In the genomic region with DNA sequence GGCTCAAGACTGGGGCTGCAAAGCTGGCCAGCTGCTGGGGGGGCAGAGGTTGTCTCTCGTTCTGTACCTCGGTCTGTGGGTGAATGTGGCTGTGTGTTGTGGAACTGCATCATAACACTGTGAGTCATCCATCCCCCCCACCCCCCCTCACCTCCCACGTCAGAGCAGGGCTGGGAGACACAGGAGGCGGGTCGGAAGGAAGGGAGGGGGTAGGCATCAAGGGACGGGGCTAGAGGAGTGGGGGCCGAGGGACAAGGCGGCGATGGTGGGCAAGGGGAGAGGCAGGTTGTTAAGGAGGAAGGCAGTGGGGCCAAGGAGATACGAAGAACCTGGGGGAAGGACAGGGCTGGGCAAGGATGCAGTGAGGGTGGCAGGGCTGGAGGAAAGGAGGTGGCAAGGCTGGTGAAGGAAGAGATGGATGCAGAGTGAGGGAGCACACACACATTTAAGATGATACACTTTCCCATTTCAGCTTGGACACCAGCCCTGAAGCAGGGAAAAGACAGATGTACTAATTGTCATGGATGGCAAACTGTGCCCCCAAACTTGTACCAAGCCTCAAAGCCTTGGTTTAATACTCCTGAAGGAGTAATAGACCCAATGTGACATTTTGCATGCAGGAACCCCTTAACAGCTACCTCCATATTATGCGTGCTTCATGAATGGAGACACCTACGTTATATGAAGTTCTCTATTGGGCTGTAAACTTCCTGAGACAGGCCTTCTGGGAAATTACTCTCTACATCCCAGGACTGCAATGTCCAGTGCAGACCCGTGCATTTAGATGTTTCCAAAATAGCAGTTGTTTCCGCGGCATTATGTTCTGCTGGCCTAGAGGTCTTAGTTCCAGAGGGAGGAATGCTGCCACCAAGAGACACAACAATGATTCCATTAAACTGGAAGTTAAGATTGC, we compare ENCODE assay signal across 1 cellular context.
TF ChIP-seq lines count a peak whose summit lies in the region.

A gene with protein sequence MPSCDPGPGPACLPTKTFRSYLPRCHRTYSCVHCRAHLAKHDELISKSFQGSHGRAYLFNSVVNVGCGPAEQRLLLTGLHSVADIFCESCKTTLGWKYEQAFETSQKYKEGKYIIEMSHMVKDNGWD (minus strand): TSS at position 87 of the 913 bp plus-strand sequence. CDS start 2,805 bp downstream, outside the sequence.

TF ChIP-seq in WTC11, 78 proteins besides CTCF, POLR2A, EP300 and RAD21 (continued from another document and continues in another):
- TF ChIP-seq, protein P1, sequence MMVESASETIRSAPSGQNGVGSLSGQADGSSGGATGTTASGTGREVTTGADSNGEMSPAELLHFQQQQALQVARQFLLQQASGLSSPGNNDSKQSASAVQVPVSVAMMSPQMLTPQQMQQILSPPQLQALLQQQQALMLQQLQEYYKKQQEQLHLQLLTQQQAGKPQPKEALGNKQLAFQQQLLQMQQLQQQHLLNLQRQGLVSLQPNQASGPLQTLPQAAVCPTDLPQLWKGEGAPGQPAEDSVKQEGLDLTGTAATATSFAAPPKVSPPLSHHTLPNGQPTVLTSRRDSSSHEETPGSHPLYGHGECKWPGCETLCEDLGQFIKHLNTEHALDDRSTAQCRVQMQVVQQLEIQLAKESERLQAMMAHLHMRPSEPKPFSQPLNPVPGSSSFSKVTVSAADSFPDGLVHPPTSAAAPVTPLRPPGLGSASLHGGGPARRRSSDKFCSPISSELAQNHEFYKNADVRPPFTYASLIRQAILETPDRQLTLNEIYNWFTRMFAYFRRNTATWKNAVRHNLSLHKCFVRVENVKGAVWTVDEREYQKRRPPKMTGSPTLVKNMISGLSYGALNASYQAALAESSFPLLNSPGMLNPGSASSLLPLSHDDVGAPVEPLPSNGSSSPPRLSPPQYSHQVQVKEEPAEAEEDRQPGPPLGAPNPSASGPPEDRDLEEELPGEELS (CRISPR knock-in tag; IDR thresholded peaks at IDR 0.05), result no peak
- no peak for TF ChIP-seq JUN (CRISPR knock-in tag; IDR thresholded peaks at IDR 0.05)
- no peak for TF ChIP-seq NFYB (CRISPR knock-in tag; conservative IDR thresholded peaks at IDR 0.05; ENCODE audit: low read depth)
- TF ChIP-seq, protein P2, sequence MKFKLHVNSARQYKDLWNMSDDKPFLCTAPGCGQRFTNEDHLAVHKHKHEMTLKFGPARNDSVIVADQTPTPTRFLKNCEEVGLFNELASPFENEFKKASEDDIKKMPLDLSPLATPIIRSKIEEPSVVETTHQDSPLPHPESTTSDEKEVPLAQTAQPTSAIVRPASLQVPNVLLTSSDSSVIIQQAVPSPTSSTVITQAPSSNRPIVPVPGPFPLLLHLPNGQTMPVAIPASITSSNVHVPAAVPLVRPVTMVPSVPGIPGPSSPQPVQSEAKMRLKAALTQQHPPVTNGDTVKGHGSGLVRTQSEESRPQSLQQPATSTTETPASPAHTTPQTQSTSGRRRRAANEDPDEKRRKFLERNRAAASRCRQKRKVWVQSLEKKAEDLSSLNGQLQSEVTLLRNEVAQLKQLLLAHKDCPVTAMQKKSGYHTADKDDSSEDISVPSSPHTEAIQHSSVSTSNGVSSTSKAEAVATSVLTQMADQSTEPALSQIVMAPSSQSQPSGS (CRISPR knock-in tag; IDR thresholded peaks at IDR 0.05; ENCODE audit: borderline replicate concordance, low read depth), result no peak
- TF ChIP-seq, protein P3, sequence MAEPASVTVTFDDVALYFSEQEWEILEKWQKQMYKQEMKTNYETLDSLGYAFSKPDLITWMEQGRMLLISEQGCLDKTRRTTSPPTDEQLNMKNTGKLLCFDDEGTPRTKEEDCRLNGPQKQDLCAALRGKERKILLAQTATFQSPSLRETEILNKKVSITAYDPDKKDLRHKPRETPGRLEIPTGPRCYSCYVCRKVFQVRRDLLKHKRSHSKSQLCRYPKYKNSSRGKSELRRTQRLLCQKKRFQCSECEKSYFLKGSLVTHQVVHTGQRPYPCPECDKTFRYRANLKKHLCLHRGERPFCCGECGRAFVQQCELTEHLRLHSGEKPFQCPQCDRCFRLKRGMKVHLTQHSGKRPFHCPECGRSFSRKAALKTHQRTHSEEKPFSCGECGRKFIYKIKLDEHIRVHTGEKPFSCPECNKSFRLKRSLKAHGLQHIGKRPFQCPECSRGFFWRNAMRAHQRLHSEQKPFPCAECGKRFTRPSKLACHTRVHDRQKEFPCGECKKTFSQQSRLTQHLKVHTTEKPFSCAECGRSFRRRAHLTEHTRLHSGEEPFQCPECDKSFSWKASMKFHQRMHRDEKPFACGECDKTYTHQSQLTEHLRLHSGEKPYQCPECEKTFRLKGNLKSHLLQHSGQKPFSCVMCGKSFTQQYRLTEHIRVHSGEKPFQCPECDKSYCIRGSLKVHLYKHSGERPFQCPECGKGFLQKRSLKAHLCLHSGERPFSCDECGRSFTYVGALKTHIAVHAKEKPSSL (CRISPR knock-in tag; conservative IDR thresholded peaks at IDR 0.05), result peak; percentile 80
- TF ChIP-seq, protein P4, sequence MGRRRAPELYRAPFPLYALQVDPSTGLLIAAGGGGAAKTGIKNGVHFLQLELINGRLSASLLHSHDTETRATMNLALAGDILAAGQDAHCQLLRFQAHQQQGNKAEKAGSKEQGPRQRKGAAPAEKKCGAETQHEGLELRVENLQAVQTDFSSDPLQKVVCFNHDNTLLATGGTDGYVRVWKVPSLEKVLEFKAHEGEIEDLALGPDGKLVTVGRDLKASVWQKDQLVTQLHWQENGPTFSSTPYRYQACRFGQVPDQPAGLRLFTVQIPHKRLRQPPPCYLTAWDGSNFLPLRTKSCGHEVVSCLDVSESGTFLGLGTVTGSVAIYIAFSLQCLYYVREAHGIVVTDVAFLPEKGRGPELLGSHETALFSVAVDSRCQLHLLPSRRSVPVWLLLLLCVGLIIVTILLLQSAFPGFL (CRISPR knock-in tag; IDR thresholded peaks at IDR 0.05; ENCODE audit: borderline replicate concordance), result no peak
- no peak for TF ChIP-seq TCF7 (CRISPR knock-in tag; IDR thresholded peaks at IDR 0.05; ENCODE audit: low read depth)
- no peak for TF ChIP-seq ZBTB43 (CRISPR knock-in tag; IDR thresholded peaks at IDR 0.05)
- no peak; the same call in 1 of the 2 replicates for TF ChIP-seq IRF1 (CRISPR knock-in tag; IDR thresholded peaks at IDR 0.05)
- TF ChIP-seq TP53 (CRISPR knock-in tag; IDR thresholded peaks at IDR 0.05), result no peak
- 0 out of 2 replicates have a peak, but pooled peaks have one; percentile 13 for TF ChIP-seq ZNF219 (CRISPR knock-in tag; IDR thresholded peaks at IDR 0.05; ENCODE audit: borderline replicate concordance)
- TF ChIP-seq, protein P5, sequence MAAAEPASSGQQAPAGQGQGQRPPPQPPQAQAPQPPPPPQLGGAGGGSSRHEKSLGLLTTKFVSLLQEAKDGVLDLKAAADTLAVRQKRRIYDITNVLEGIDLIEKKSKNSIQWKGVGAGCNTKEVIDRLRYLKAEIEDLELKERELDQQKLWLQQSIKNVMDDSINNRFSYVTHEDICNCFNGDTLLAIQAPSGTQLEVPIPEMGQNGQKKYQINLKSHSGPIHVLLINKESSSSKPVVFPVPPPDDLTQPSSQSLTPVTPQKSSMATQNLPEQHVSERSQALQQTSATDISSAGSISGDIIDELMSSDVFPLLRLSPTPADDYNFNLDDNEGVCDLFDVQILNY (CRISPR knock-in tag; IDR thresholded peaks at IDR 0.05), result no peak
- peak; percentile 68 for TF ChIP-seq JAZF1 (CRISPR knock-in tag; IDR thresholded peaks at IDR 0.05)
- TF ChIP-seq, protein P6, sequence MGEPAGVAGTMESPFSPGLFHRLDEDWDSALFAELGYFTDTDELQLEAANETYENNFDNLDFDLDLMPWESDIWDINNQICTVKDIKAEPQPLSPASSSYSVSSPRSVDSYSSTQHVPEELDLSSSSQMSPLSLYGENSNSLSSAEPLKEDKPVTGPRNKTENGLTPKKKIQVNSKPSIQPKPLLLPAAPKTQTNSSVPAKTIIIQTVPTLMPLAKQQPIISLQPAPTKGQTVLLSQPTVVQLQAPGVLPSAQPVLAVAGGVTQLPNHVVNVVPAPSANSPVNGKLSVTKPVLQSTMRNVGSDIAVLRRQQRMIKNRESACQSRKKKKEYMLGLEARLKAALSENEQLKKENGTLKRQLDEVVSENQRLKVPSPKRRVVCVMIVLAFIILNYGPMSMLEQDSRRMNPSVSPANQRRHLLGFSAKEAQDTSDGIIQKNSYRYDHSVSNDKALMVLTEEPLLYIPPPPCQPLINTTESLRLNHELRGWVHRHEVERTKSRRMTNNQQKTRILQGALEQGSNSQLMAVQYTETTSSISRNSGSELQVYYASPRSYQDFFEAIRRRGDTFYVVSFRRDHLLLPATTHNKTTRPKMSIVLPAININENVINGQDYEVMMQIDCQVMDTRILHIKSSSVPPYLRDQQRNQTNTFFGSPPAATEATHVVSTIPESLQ (CRISPR knock-in tag; IDR thresholded peaks at IDR 0.05), result no peak
- TF ChIP-seq, protein P7, sequence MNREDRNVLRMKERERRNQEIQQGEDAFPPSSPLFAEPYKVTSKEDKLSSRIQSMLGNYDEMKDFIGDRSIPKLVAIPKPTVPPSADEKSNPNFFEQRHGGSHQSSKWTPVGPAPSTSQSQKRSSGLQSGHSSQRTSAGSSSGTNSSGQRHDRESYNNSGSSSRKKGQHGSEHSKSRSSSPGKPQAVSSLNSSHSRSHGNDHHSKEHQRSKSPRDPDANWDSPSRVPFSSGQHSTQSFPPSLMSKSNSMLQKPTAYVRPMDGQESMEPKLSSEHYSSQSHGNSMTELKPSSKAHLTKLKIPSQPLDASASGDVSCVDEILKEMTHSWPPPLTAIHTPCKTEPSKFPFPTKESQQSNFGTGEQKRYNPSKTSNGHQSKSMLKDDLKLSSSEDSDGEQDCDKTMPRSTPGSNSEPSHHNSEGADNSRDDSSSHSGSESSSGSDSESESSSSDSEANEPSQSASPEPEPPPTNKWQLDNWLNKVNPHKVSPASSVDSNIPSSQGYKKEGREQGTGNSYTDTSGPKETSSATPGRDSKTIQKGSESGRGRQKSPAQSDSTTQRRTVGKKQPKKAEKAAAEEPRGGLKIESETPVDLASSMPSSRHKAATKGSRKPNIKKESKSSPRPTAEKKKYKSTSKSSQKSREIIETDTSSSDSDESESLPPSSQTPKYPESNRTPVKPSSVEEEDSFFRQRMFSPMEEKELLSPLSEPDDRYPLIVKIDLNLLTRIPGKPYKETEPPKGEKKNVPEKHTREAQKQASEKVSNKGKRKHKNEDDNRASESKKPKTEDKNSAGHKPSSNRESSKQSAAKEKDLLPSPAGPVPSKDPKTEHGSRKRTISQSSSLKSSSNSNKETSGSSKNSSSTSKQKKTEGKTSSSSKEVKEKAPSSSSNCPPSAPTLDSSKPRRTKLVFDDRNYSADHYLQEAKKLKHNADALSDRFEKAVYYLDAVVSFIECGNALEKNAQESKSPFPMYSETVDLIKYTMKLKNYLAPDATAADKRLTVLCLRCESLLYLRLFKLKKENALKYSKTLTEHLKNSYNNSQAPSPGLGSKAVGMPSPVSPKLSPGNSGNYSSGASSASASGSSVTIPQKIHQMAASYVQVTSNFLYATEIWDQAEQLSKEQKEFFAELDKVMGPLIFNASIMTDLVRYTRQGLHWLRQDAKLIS (CRISPR knock-in tag; IDR thresholded peaks at IDR 0.05; ENCODE audit: borderline replicate concordance), result no peak
- TF ChIP-seq, protein P8, sequence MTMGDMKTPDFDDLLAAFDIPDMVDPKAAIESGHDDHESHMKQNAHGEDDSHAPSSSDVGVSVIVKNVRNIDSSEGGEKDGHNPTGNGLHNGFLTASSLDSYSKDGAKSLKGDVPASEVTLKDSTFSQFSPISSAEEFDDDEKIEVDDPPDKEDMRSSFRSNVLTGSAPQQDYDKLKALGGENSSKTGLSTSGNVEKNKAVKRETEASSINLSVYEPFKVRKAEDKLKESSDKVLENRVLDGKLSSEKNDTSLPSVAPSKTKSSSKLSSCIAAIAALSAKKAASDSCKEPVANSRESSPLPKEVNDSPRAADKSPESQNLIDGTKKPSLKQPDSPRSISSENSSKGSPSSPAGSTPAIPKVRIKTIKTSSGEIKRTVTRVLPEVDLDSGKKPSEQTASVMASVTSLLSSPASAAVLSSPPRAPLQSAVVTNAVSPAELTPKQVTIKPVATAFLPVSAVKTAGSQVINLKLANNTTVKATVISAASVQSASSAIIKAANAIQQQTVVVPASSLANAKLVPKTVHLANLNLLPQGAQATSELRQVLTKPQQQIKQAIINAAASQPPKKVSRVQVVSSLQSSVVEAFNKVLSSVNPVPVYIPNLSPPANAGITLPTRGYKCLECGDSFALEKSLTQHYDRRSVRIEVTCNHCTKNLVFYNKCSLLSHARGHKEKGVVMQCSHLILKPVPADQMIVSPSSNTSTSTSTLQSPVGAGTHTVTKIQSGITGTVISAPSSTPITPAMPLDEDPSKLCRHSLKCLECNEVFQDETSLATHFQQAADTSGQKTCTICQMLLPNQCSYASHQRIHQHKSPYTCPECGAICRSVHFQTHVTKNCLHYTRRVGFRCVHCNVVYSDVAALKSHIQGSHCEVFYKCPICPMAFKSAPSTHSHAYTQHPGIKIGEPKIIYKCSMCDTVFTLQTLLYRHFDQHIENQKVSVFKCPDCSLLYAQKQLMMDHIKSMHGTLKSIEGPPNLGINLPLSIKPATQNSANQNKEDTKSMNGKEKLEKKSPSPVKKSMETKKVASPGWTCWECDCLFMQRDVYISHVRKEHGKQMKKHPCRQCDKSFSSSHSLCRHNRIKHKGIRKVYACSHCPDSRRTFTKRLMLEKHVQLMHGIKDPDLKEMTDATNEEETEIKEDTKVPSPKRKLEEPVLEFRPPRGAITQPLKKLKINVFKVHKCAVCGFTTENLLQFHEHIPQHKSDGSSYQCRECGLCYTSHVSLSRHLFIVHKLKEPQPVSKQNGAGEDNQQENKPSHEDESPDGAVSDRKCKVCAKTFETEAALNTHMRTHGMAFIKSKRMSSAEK (CRISPR knock-in tag; IDR thresholded peaks at IDR 0.05; ENCODE audit: borderline replicate concordance), result peak; percentile 97
- TF ChIP-seq CBFB (CRISPR knock-in tag; IDR thresholded peaks at IDR 0.05; ENCODE audit: low read depth), result no peak
- TF ChIP-seq MAX (CRISPR knock-in tag; IDR thresholded peaks at IDR 0.05), result no peak
- no peak for TF ChIP-seq FOXP1 (CRISPR knock-in tag; IDR thresholded peaks at IDR 0.05; ENCODE audit: borderline replicate concordance)
- no peak for TF ChIP-seq ZNF232 (CRISPR knock-in tag; IDR thresholded peaks at IDR 0.05)
- TF ChIP-seq TEAD1 (CRISPR knock-in tag; IDR thresholded peaks at IDR 0.05), result 0 out of 2 replicates have a peak, but pooled peaks have one; percentile 15
